Comparison of ENCODE assay signal across 1 cellular context in genomic region chr12:132710062-132710421, GRCh38.
TF ChIP-seq lines count a peak whose summit lies in the region.

No MANE protein-coding gene starts in this region.

TF ChIP-seq in SK-N-SH treated with all-trans-retinoic acid at 6 μM for 48 hours, 23 proteins besides CTCF, POLR2A, EP300 and RAD21 (continued from another document):
- no peak for TF ChIP-seq ZNF565 (CRISPR knock-in tag; conservative IDR thresholded peaks at IDR 0.05; ENCODE audit: low read depth)
- TF ChIP-seq TOX (CRISPR knock-in tag; IDR thresholded peaks at IDR 0.05; ENCODE audit: borderline replicate concordance): no peak
